In genomic region chr5:43592363-43592762, GRCh38 we compare ENCODE assay signal across 18 cellular contexts.
"Had no signal": no experiment of that assay in that cellular context is flagged by ENCODE, and none has a peak within 500 bp of the region (broad histone marks: within the 10 kb centered on the region; RNA-seq: fewer than 3 reads in every experiment).

No MANE protein-coding gene starts in this region.

- H3K4me1 Mint-ChIP-seq: memory B cell had no signal

- H3K4me3 ChIP-seq: left ventricle myocardium inferior, mucosa of descending colon, thyroid gland had no signal

- H3K36me3 ChIP-seq: thyroid gland, WERI-Rb-1 had no signal

- H3K27me3 Mint-ChIP-seq: activated naive CD8-positive, alpha-beta T cell treated with anti-CD3 and anti-CD28 coated beads, Interleukin-2, amount 50 U/mL, for 24 hours; memory B cell; naive thymus-derived CD8-positive, alpha-beta T cell; stimulated activated naive B cell treated with anti-CD40 and anti-IgM and Interleukin-4, amounts not matched to agents 10 μg/mL and 1 μg/mL and 100 μg/mL, for 72 hours had no signal

- DNase-seq: activated CD4-positive, alpha-beta T cell treated with anti-CD3 and anti-CD28 coated beads, Interleukin-2, amount 50 U/mL, for 48 hours; activated naive CD4-positive, alpha-beta T cell treated with anti-CD3 and anti-CD28 coated beads for 36 hours; activated naive CD8-positive, alpha-beta T cell treated with anti-CD3 and anti-CD28 coated beads, Interleukin-2, amount 50 U/mL, for 24 hours; activated T-cell treated with anti-CD3 and anti-CD28 coated beads, Interleukin-2, amount 50 U/mL, for 1 hour; aorta; cerebellar nuclear complex; effector memory CD4-positive, alpha-beta T cell; foreskin melanocyte; left ventricle myocardium inferior; mucosa of descending colon; naive thymus-derived CD8-positive, alpha-beta T cell; stimulated activated CD4-positive, alpha-beta T cell treated with anti-CD3 and anti-CD28 coated beads, Interleukin-4, amount 100 ng/mL, for 1 hour; stimulated activated naive B cell treated with anti-CD40 and anti-IgM and Interleukin-4, amounts not matched to agents 10 μg/mL and 1 μg/mL and 100 μg/mL, for 72 hours; thyroid gland; WERI-Rb-1 had no signal

- H3K27me3 ChIP-seq: thyroid gland had no signal

- H3K9me3 ChIP-seq: left ventricle myocardium inferior, mucosa of descending colon, thyroid gland had no signal

- H3K4me3 Mint-ChIP-seq: activated naive CD4-positive, alpha-beta T cell treated with anti-CD3 and anti-CD28 coated beads for 36 hours; activated naive CD8-positive, alpha-beta T cell treated with anti-CD3 and anti-CD28 coated beads, Interleukin-2, amount 50 U/mL, for 24 hours; memory B cell; naive thymus-derived CD8-positive, alpha-beta T cell; stimulated activated naive B cell treated with anti-CD40 and anti-IgM and Interleukin-4, amounts not matched to agents 10 μg/mL and 1 μg/mL and 100 μg/mL, for 72 hours had no signal

- H3K27ac Mint-ChIP-seq: activated naive CD4-positive, alpha-beta T cell treated with anti-CD3 and anti-CD28 coated beads for 36 hours; activated naive CD8-positive, alpha-beta T cell treated with anti-CD3 and anti-CD28 coated beads, Interleukin-2, amount 50 U/mL, for 24 hours; activated T-helper 2 cell treated with anti-CD3 and anti-CD28 coated beads, Interferon-gamma antibody, Interleukin-2, Interleukin-4, amounts not matched to agents 10 μg/mL and 5 μg/mL and 100 μg/mL, durations not matched to agents 14 hours and 24 hours and 36 hours; memory B cell; naive thymus-derived CD8-positive, alpha-beta T cell; stimulated activated naive B cell treated with anti-CD40 and anti-IgM and Interleukin-4, amounts not matched to agents 10 μg/mL and 1 μg/mL and 100 μg/mL, for 72 hours had no signal

- H3K4me1 ChIP-seq: parathyroid adenoma, thyroid gland had no signal

- H3K27ac ChIP-seq: left ventricle myocardium inferior, parathyroid adenoma, thyroid gland, WERI-Rb-1 had no signal

- ATAC-seq: activated naive CD8-positive, alpha-beta T cell treated with anti-CD3 and anti-CD28 coated beads, Interleukin-2, amount 50 U/mL, for 24 hours; mucosa of descending colon; naive thymus-derived CD8-positive, alpha-beta T cell; stimulated activated naive B cell treated with anti-CD40 and anti-IgM and Interleukin-4, amounts not matched to agents 10 μg/mL and 1 μg/mL and 100 μg/mL, for 72 hours had no signal

- H3K9ac ChIP-seq: parathyroid adenoma had no signal

- H3K9me3 Mint-ChIP-seq: activated naive CD4-positive, alpha-beta T cell treated with anti-CD3 and anti-CD28 coated beads for 36 hours; activated naive CD8-positive, alpha-beta T cell treated with anti-CD3 and anti-CD28 coated beads, Interleukin-2, amount 50 U/mL, for 24 hours; activated T-helper 2 cell treated with anti-CD3 and anti-CD28 coated beads, Interferon-gamma antibody, Interleukin-2, Interleukin-4, amounts not matched to agents 10 μg/mL and 5 μg/mL and 100 μg/mL, durations not matched to agents 14 hours and 24 hours and 36 hours; memory B cell; naive thymus-derived CD8-positive, alpha-beta T cell; stimulated activated naive B cell treated with anti-CD40 and anti-IgM and Interleukin-4, amounts not matched to agents 10 μg/mL and 1 μg/mL and 100 μg/mL, for 72 hours had no signal
